In the genomic region with DNA sequence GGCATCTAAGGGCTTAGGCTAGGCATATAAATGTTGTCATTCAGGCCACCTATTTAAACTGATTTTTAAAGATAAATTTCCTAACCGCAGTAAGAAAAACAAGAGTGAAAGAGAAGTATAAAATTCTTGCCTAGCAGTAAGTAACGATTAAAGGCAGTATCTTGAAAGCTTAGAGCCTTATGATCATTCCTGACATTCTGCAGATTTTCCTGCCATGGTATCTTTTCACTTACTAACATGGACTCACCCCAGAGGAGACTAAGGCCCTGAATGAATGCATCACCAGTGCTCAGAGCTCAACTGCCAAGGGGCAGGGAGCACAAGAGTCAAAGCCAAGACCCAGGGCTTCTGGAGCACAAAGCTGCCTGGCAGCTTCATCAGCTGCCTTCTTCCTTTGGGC, we compare ENCODE assay signal across 25 cellular contexts.
DNase-seq lines count a peak whose midpoint lies in the region; ATAC-seq and TF ChIP-seq lines count a peak whose summit lies in the region.
"Had no signal": no experiment of that assay in that cellular context is flagged by ENCODE, and none has a peak within 500 bp of the region (broad histone marks: within the 10 kb centered on the region; RNA-seq: fewer than 3 reads in every experiment).

No MANE protein-coding gene starts in this region.

- H3K36me3 ChIP-seq in testis (ENCODE audit: low read depth, missing control alignments): no peaks in the 10 kb centered on the region
- no peaks in the 10 kb centered on the region for H3K36me3 ChIP-seq in upper lobe of left lung
- H3K36me3 ChIP-seq: HAP-1, lower lobe of right lung, Peyer's patch, SJCRH30 had no signal

- DNase-seq in NCI-H345 (lab: John Stamatoyannopoulos, UW): peak; percentile 6
- no peak for DNase-seq in NCI-H345 treated with DMSO at 0.1 percent for 48 hours (lab: John Stamatoyannopoulos, UW; ENCODE audit: unreplicated experiment)
- peak; percentile 37 for DNase-seq in astrocyte of the spinal cord (ENCODE audit: low read depth, low spot score)
- DNase-seq in medulla oblongata (ENCODE audit: extremely low spot score): peak; percentile 62
- no peak for DNase-seq in testis
- DNase-seq in NCI-H774 (lab: John Stamatoyannopoulos, UW): no peak
- no peak for DNase-seq in upper lobe of left lung
- DNase-seq: activated CD4-positive, alpha-beta T cell treated with anti-CD3 and anti-CD28 coated beads for 1 hour; activated CD8-positive, alpha-beta T cell treated with anti-CD3 and anti-CD28 coated beads, Interleukin-2, amount 10 ng/mL, durations not matched to agents 7 days and 5 days; activated naive CD4-positive, alpha-beta T cell; amniotic stem cell; central memory CD4-positive, alpha-beta T cell; COR-L47; dorsolateral prefrontal cortex; lower lobe of right lung; MM.1S; NCI-H1436 treated with DMSO at 0.1 percent for 48 hours; NK-92 treated with Interleukin-12 subunit alpha and Interleukin-12 subunit beta, amount 100 ng/mL, for 24 hours; Peyer's patch; retina; SJCRH30; stimulated activated naive CD8-positive, alpha-beta T cell treated with anti-CD3 and anti-CD28 coated beads, Interleukin-15, amount 100 ng/mL, for 72 hours; T-helper 1 cell had no signal

- in situ Hi-C loops in astrocyte of the spinal cord (cut with HindIII; ENCODE audit: low sequenced_read_pairs): no loop called here

- TF ChIP-seq CTCF in astrocyte of the spinal cord (IDR thresholded peaks at IDR 0.05; ENCODE audit: low read depth, low read length): no peak
- TF ChIP-seq CTCF in testis (IDR thresholded peaks at IDR 0.05): no peak
- no peak for TF ChIP-seq CTCF in upper lobe of left lung (IDR thresholded peaks at IDR 0.05)

- intact Hi-C loops in testis (cut with DNase I; ENCODE audit: low total_unique reads): no loop called here

- H3K9me3 ChIP-seq in testis: no peaks in the 10 kb centered on the region
- no peaks in the 10 kb centered on the region for H3K9me3 ChIP-seq in upper lobe of left lung
- H3K9me3 ChIP-seq: HAP-1, lower lobe of right lung, Peyer's patch, SJCRH30 had no signal

- TF ChIP-seq POLR2A in testis (IDR thresholded peaks at IDR 0.05) (no peak), upper lobe of left lung (IDR thresholded peaks at IDR 0.05) (no peak)

- WGBS in testis, 2 donors: 45 to 62% methylated on average over 2 of the region's 2 CpGs
- WGBS in upper lobe of left lung, 2 donors: 76 to 79% methylated on average over 2 of the region's 2 CpGs

- H3K27ac ChIP-seq in testis (no peak overlapping the region), upper lobe of left lung (no peak overlapping the region)
- H3K27ac ChIP-seq: lower lobe of right lung, Peyer's patch, SJCRH30 had no signal

- no peaks in the 10 kb centered on the region for H3K4me1 ChIP-seq in testis
- no peaks in the 10 kb centered on the region for H3K4me1 ChIP-seq in upper lobe of left lung
- H3K4me1 ChIP-seq: HAP-1, lower lobe of right lung, Peyer's patch had no signal

- no peaks in the 10 kb centered on the region for H3K27me3 ChIP-seq in testis
- no peaks in the 10 kb centered on the region for H3K27me3 ChIP-seq in upper lobe of left lung
- H3K27me3 ChIP-seq: dorsolateral prefrontal cortex, Peyer's patch, SJCRH30 had no signal

- ATAC-seq in HG03520 (IDR thresholded peaks at IDR 0.05; ENCODE audit: unreplicated experiment) (no peak), upper lobe of left lung (ENCODE audit: low FRiP score in 2 of 2) (no peak)
- ATAC-seq: activated CD8-positive, alpha-beta T cell treated with anti-CD3 and anti-CD28 coated beads, Interleukin-2, amount 10 ng/mL, durations not matched to agents 7 days and 5 days; lower lobe of right lung; stimulated activated naive CD8-positive, alpha-beta T cell treated with anti-CD3 and anti-CD28 coated beads, Interleukin-15, amount 100 ng/mL, for 72 hours had no signal

- H3K4me3 ChIP-seq in astrocyte of the spinal cord (ENCODE audit: low read depth, low read length): no peak overlapping the region
- no peak overlapping the region for H3K4me3 ChIP-seq in testis
- H3K4me3 ChIP-seq in upper lobe of left lung: no peak overlapping the region
- H3K4me3 ChIP-seq: dorsolateral prefrontal cortex, HAP-1, lower lobe of right lung, Peyer's patch, SJCRH30 had no signal

- no peak for TF ChIP-seq EP300 in upper lobe of left lung (IDR thresholded peaks at IDR 0.05)

Comparison
In these comparisons a context has a peak if more than half of its experiments do, and no peak if none do; other contexts are left out.
1. DNase-seq: peak in NCI-H345 (single experiment), astrocyte of the spinal cord (single experiment) and medulla oblongata (single experiment); none in NCI-H345 treated with DMSO at 0.1 percent for 48 hours (single experiment), testis (single experiment), NCI-H774 (single experiment) and upper lobe of left lung (0 of 2).